In genomic region chrX:120042712-120043111, GRCh38 we compare ENCODE assay signal across 14 cellular contexts. TPM values are rescaled to one million over a fixed set of nuclear protein-coding genes. Genes with fewer than 3 reads are reported as not detected.
"Had no signal": no experiment of that assay in that cellular context is flagged by ENCODE, and none has a peak within 500 bp of the region (broad histone marks: within the 10 kb centered on the region; RNA-seq: fewer than 3 reads in every experiment).

No MANE protein-coding gene starts in this region.

RNA-seq across cellular contexts. Expression of gene RHOXF2B, which starts 34.8 kb away (rescaled TPM):
- total RNA-seq: activated B cell treated with CpG ODN at 0.5 μM for 24 hours; activated CD4-positive, alpha-beta memory T cell treated with anti-CD3 and anti-CD28 coated beads for 36 hours; activated CD4-positive, alpha-beta memory T cell treated with anti-CD3 and anti-CD28 coated beads, Interleukin-2, amount 10 ng/mL, durations not matched to agents 7 days and 5 days; activated CD4-positive, alpha-beta T cell treated with anti-CD3 and anti-CD28 coated beads for 36 hours; activated CD4-positive, alpha-beta T cell treated with anti-CD3 and anti-CD28 coated beads, Interleukin-2, amount 10 ng/mL, durations not matched to agents 24 days and 14 days; activated CD4-positive, alpha-beta T cell treated with anti-CD3 and anti-CD28 coated beads, Interleukin-2, amount 10 ng/mL, durations not matched to agents 7 days and 5 days; activated CD8-positive, alpha-beta memory T cell treated with anti-CD3 and anti-CD28 coated beads for 36 hours; activated CD8-positive, alpha-beta memory T cell treated with anti-CD3 and anti-CD28 coated beads, Interleukin-2, amount 10 ng/mL, durations not matched to agents 7 days and 5 days; activated CD8-positive, alpha-beta T cell treated with anti-CD3 and anti-CD28 coated beads for 36 hours; activated CD8-positive, alpha-beta T cell treated with anti-CD3 and anti-CD28 coated beads, Interleukin-2, amount 10 ng/mL, durations not matched to agents 7 days and 5 days; T-helper 1 cell treated with Interleukin-12 subunit alpha and Interleukin-12 subunit beta and Interleukin-4 antibody, amounts not matched to agents 30 ng/mL and 1 ng/mL, for 36 hours; T-helper 17 cell; T-helper 2 cell treated with Interferon-gamma antibody and Interleukin-4, amounts not matched to agents 100 ng/mL and 5 ng/mL, for 36 hours; WTC11 had no signal
